Comparison of ENCODE assay signal across 8 cellular contexts in the genomic region with DNA sequence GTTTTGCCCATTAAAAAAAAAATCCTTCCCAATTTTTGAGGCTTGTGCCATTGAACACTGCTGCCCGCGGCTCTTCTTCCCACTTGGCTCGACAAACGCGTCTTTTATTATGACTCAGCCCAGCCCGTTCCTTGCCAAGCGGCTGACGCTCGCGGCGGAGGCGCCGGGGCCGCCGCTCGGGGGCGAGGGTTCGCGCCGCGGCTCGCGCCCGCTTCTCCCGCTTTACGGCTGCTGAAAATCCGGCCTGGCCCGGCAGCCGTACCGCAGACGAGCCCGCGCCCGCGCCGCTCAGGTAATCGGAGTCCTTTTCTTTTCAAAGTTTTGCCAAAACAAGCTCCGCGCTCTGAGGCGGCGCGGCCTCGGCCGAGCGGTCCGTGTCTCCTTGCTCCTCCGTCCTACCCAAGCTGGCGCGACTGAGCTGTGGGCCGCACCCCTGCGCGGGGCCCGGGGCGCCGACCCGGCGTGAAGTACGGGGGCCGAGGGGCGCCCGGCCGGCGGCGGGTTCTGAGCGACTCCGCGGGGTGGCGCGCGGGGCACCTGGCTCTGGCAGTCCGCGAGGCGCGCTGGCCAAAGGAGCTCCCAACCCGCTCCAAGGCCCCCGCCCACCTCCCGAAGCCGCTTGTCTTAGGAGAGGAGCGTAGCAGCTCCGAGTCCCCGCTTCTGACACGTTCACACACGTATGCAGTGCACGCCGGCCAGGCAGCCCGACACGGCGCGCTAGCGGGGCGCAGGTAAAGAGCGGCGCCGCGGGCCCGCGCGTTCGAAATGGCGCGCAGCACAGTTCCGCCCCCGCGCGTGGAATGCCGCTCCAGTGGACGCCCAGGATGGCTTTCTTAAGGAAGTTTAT.
DNase-seq lines count a peak whose midpoint lies in the region; ATAC-seq, FAIRE-seq and TF ChIP-seq lines count a peak whose summit lies in the region.

No MANE protein-coding gene starts in this region.

- POLR2A ChIA-PET in RWPE1 (lab: Yijun Ruan, JAX; ENCODE audit: low non-redundant PET) = interaction anchor here (0.5 kb wide), 1 partner anchor 741 kb away, joined by 12 read pairs; no protein-coding TSS in a partner anchor

- peak overlapping the region; percentile 66 for H2BK5ac ChIP-seq in trophoblast cell (ENCODE audit: low read depth, low read length, poor library complexity)

- intact Hi-C loops in left cardiac atrium (cut with DNase I) (loop anchor here in 1 of 2 donors (5.0 kb wide), 1 partner anchor 331 kb away; no protein-coding TSS in a partner anchor), upper lobe of right lung (cut with DNase I) (no loop called here)

- H2BK120ac ChIP-seq in trophoblast cell (ENCODE audit: insufficient read depth, low read length, poor library complexity) = peak overlapping the region; percentile 70

- WGBS in trophoblast cell (ENCODE audit: extremely low coverage, insufficient coverage, insufficient read length) = no CpG with 5 or more reads among the region's 107 CpGs

- peak overlapping the region; percentile 83 for H4K12ac ChIP-seq in trophoblast cell (ENCODE audit: low read depth, low read length)

- peak overlapping the region; percentile 74 for H3K14ac ChIP-seq in trophoblast cell (ENCODE audit: low read length)

- no peak overlapping the region for H2BK12ac ChIP-seq in trophoblast cell (ENCODE audit: low read length)

- peak overlapping the region; percentile 63 for H3K4me3 ChIP-seq in LNCaP clone FGC (ENCODE audit: low read depth, low read length)
- H3K4me3 ChIP-seq in trophoblast cell (ENCODE audit: low read depth, low read length) = peak overlapping the region; percentile 84
- peak overlapping the region; percentile 74 for H3K4me3 ChIP-seq in upper lobe of right lung

- H3K4me2 ChIP-seq in trophoblast cell (ENCODE audit: low read length) = peak overlapping the region; percentile 83

- peaks cover 7% of the 10 kb centered on the region for H3K79me1 ChIP-seq in trophoblast cell (ENCODE audit: low read length)

- H3K27me3 ChIP-seq in trophoblast cell (ENCODE audit: insufficient read depth, low read length) (no peaks in the 10 kb centered on the region), upper lobe of right lung (no peaks in the 10 kb centered on the region)

- peak overlapping the region; percentile 74 for H3K18ac ChIP-seq in trophoblast cell (ENCODE audit: low read length)

- FAIRE-seq in H54 (lab: Jason Lieb, UNC) = peak; percentile 48

- H2AFZ ChIP-seq in trophoblast cell (ENCODE audit: insufficient read depth, low read length, poor library complexity) = peak overlapping the region; percentile 69

- H4K91ac ChIP-seq in trophoblast cell (ENCODE audit: low read depth, low read length) = peak overlapping the region; percentile 88

- H3K36me3 ChIP-seq in trophoblast cell (ENCODE audit: control insufficient read depth in 1 of 2, insufficient read depth in 2 of 2, low read length in 2 of 2) (no peaks in the 10 kb centered on the region), upper lobe of right lung (no peaks in the 10 kb centered on the region)

- H3K4ac ChIP-seq in trophoblast cell (ENCODE audit: low read depth, low read length) = peak overlapping the region; percentile 47

- H4K8ac ChIP-seq in trophoblast cell (ENCODE audit: low read depth, low read length) = peak overlapping the region; percentile 88

- peak; percentile 32 for TF ChIP-seq CTCF in LNCaP clone FGC (IDR thresholded peaks at IDR 0.05; ENCODE audit: control insufficient read depth, extremely low read depth, insufficient read depth)
- TF ChIP-seq CTCF in RWPE1 (conservative IDR thresholded peaks at IDR 0.05; ENCODE audit: low read depth) = peak; percentile 23
- no peak for TF ChIP-seq CTCF in upper lobe of right lung (IDR thresholded peaks at IDR 0.05)

- H3K4me1 ChIP-seq in trophoblast cell (ENCODE audit: control insufficient read depth in 1 of 2, insufficient read depth in 2 of 2, low read length in 2 of 2) (peaks cover 0 to 5% of the 10 kb centered on the region in 2 experiments), upper lobe of right lung (peaks cover 13% of the 10 kb centered on the region)

- peak; percentile 90 to 91 for ATAC-seq in left cardiac atrium
- peak; percentile 91 for ATAC-seq in upper lobe of right lung

- peaks cover 3% of the 10 kb centered on the region for H3K79me2 ChIP-seq in trophoblast cell (ENCODE audit: control insufficient read depth, insufficient read depth, low read length, poor library complexity)

- DNase-seq in ELF-1 (ENCODE audit: low read depth, low spot score) (peak; percentile 93), H54 (ENCODE audit: insufficient read length, low spot score) (peak; percentile 50), LNCaP clone FGC (ENCODE audit: low read depth) (peak; percentile 84), RWPE1 (ENCODE audit: low spot score) (peak; percentile 77), amniotic stem cell (lab: John Stamatoyannopoulos, UW) (peak; percentile 83), left cardiac atrium (peak; percentile 90), trophoblast cell (peak; percentile 87 to 94), upper lobe of right lung (peak; percentile 92)

- peak overlapping the region; percentile 100 for H3K27ac ChIP-seq in RWPE1
- peak overlapping the region; percentile 87 for H3K27ac ChIP-seq in trophoblast cell (ENCODE audit: low read depth, low read length)
- peak overlapping the region; percentile 94 for H3K27ac ChIP-seq in upper lobe of right lung

- CTCF ChIA-PET in RWPE1 (lab: Yijun Ruan, JAX) = interaction anchor here (0.6 kb wide), 2 partner anchors 1746 to 1990 kb away, joined by 3 read pairs; no protein-coding TSS in a partner anchor

- peak overlapping the region; percentile 81 for H3K9ac ChIP-seq in trophoblast cell (ENCODE audit: low read length)

- H3K9me3 ChIP-seq in trophoblast cell (ENCODE audit: insufficient read depth, low read depth, low read length) = no peaks in the 10 kb centered on the region
- no peaks in the 10 kb centered on the region for H3K9me3 ChIP-seq in upper lobe of right lung

- H3K23ac ChIP-seq in trophoblast cell (ENCODE audit: low read length) = no peak overlapping the region

- no peak overlapping the region for H2AK5ac ChIP-seq in trophoblast cell (ENCODE audit: low read length)

- TF ChIP-seq POLR2A in H54 (IDR thresholded peaks at IDR 0.05; ENCODE audit: low read depth, low read length) = peak; percentile 25; the same call in 1 of the 2 replicates

Comparison
In these comparisons a context has a peak if more than half of its experiments do, and no peak if none do; other contexts are left out.
1. Peak in every context shown above with its lines: DNase-seq, ATAC-seq, H3K4me3 ChIP-seq and H3K27ac ChIP-seq.